8 cellular contexts compared by ENCODE assay signal in the genomic region with DNA sequence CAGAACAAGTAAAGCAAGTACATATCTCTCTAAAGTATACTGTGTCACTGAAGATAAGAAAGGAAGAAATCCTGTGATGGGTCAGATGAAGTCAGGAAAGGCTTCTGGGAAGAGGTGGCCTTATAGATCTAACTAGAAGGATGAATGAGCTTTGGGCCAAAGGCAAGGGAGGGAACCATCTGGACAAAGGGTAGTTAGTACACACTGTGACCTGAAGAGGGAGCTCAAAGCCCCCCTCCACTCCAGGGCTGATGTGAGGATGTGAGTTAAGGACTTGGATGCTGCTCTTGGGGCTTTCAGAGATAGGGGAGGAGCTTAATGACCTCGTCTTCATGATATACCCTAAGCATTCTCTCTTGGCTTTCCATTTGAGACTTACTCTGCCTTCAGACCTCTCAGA.
DNase-seq lines count a peak whose midpoint lies in the region; ATAC-seq and TF ChIP-seq lines count a peak whose summit lies in the region.

No MANE protein-coding gene starts in this region.

- H3K9me3 ChIP-seq in SJSA1 (replicated peaks): no peaks in the 10 kb centered on the region

- DNase-seq in NOMO-1 treated with dmso at 0.1 percent for 144 hours (lab: John Stamatoyannopoulos, UW; ENCODE audit: unreplicated experiment) (peak; percentile 2), NOMO-1 treated with DMSO at 0.1 percent for 48 hours (lab: John Stamatoyannopoulos, UW; ENCODE audit: unreplicated experiment) (no peak), SJSA1 (ENCODE audit: low read depth in 1 of 2, low spot score in 2 of 2) (peak; percentile 22 to 45), lower leg skin (ENCODE audit: low spot score in 2 of 2) (no peak)
- DNase-seq in effector memory CD8-positive, alpha-beta T cell: peak in 1 of 3 experiments; percentile 7
- no peak for DNase-seq in natural killer cell treated with Interleukin-12 subunit alpha and Interleukin-12 subunit beta and Interleukin-15 and Interleukin-18, amount 100 ng/mL, for 72 hours (ENCODE audit: low spot score)

- no peaks in the 10 kb centered on the region for H3K27me3 ChIP-seq in SJSA1 (replicated peaks)

- 31 to 36% methylated on average over 1 of the region's 1 CpG for WGBS in lower leg skin, 2 donors

- H3K4me1 ChIP-seq in SJSA1 (replicated peaks): no peaks in the 10 kb centered on the region

- no peaks in the 10 kb centered on the region for H3K9me3 Mint-ChIP-seq in effector memory CD8-positive, alpha-beta T cell
- H3K9me3 Mint-ChIP-seq in natural killer cell treated with Interleukin-12 subunit alpha and Interleukin-12 subunit beta and Interleukin-15 and Interleukin-18, amount 100 ng/mL, for 72 hours: no peaks in the 10 kb centered on the region

- TF ChIP-seq CTCF in lower leg skin (IDR thresholded peaks at IDR 0.05): no peak

- intact Hi-C loops in lower leg skin (cut with DNase I; ENCODE audit: low total_unique reads): no loop called here

- no peaks in the 10 kb centered on the region for H3K36me3 ChIP-seq in SJSA1

- no peak for TF ChIP-seq POLR2A in lower leg skin (IDR thresholded peaks at IDR 0.05)

- H3K27me3 Mint-ChIP-seq in effector memory CD8-positive, alpha-beta T cell: no peaks in the 10 kb centered on the region
- no peaks in the 10 kb centered on the region for H3K27me3 Mint-ChIP-seq in natural killer cell treated with Interleukin-12 subunit alpha and Interleukin-12 subunit beta and Interleukin-15 and Interleukin-18, amount 100 ng/mL, for 72 hours

- peaks cover 19% of the 10 kb centered on the region for H3K36me3 Mint-ChIP-seq in effector memory CD8-positive, alpha-beta T cell (ENCODE audit: insufficient read depth)
- no peaks in the 10 kb centered on the region for H3K36me3 Mint-ChIP-seq in natural killer cell treated with Interleukin-12 subunit alpha and Interleukin-12 subunit beta and Interleukin-15 and Interleukin-18, amount 100 ng/mL, for 72 hours

- peak overlapping the region in 1 of 2 donors; percentile 17 for H3K27ac Mint-ChIP-seq in effector memory CD8-positive, alpha-beta T cell
- peak overlapping the region in 1 of 2 donors; percentile 4 for H3K27ac Mint-ChIP-seq in natural killer cell treated with Interleukin-12 subunit alpha and Interleukin-12 subunit beta and Interleukin-15 and Interleukin-18, amount 100 ng/mL, for 72 hours

- H3K4me3 ChIP-seq in SJSA1: no peak overlapping the region
- no peak overlapping the region for H3K4me3 ChIP-seq in lower leg skin (ENCODE audit: low read depth, poor library complexity, severe bottlenecking)

- H3K27ac ChIP-seq in SJSA1: no peak overlapping the region

- peaks cover 38 to 48% of the 10 kb centered on the region in 2 donors for H3K4me1 Mint-ChIP-seq in effector memory CD8-positive, alpha-beta T cell (ENCODE audit: low read depth in 2 of 2)
- H3K4me1 Mint-ChIP-seq in natural killer cell treated with Interleukin-12 subunit alpha and Interleukin-12 subunit beta and Interleukin-15 and Interleukin-18, amount 100 ng/mL, for 72 hours (ENCODE audit: low read depth in 2 of 2): peaks cover 36 to 47% of the 10 kb centered on the region in 2 donors

- H3K4me3 Mint-ChIP-seq in effector memory CD8-positive, alpha-beta T cell: no peak overlapping the region
- H3K4me3 Mint-ChIP-seq in natural killer cell treated with Interleukin-12 subunit alpha and Interleukin-12 subunit beta and Interleukin-15 and Interleukin-18, amount 100 ng/mL, for 72 hours: no peak overlapping the region

- ATAC-seq in HG03432 (IDR thresholded peaks at IDR 0.05; ENCODE audit: unreplicated experiment) (peak; percentile 64), GM18873 (IDR thresholded peaks at IDR 0.05; ENCODE audit: low FRiP score, unreplicated experiment) (no peak)
- peak; percentile 62 for ATAC-seq in effector memory CD8-positive, alpha-beta T cell (replicated peaks)
- ATAC-seq in natural killer cell treated with Interleukin-12 subunit alpha and Interleukin-12 subunit beta and Interleukin-15 and Interleukin-18, amount 100 ng/mL, for 72 hours: peak; percentile 57 to 67

Comparison
In these comparisons a context has a peak if more than half of its experiments do, and no peak if none do; other contexts are left out.
1. DNase-seq: peak in NOMO-1 treated with dmso at 0.1 percent for 144 hours (single experiment) and SJSA1 (2 of 2); none in NOMO-1 treated with DMSO at 0.1 percent for 48 hours (single experiment), natural killer cell treated with Interleukin-12 subunit alpha and Interleukin-12 subunit beta and Interleukin-15 and Interleukin-18, amount 100 ng/mL, for 72 hours (single experiment) and lower leg skin (0 of 2).